In the genomic region with DNA sequence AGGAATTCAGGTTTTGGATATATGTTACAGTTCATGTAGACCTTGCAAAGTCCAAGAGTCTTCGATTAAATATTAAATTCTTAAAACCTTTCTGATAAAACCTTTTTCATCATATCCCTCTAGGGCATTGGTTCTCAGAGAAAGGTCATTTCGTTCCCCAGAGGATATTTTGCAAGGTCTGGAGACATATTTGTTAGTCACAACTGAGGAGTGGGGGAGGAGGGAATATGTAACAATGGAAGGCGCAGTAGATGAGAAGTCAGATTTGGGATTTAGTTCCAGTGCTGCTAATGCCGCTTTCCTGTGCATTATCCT, we compare ENCODE assay signal across 11 cellular contexts. TPM values are rescaled to one million over a fixed set of nuclear protein-coding genes. Genes with fewer than 3 reads are reported as not detected.
DNase-seq lines count a peak whose midpoint lies in the region; ATAC-seq, FAIRE-seq and TF ChIP-seq lines count a peak whose summit lies in the region.
"Had no signal": no experiment of that assay in that cellular context is flagged by ENCODE, and none has a peak within 500 bp of the region (broad histone marks: within the 10 kb centered on the region; RNA-seq: fewer than 3 reads in every experiment).

No MANE protein-coding gene starts in this region.

- H3K9me3 ChIP-seq in body of pancreas (no peaks in the 10 kb centered on the region), left lung (no peaks in the 10 kb centered on the region), thyroid gland (no peaks in the 10 kb centered on the region)

- H3K4me3 ChIP-seq in body of pancreas: no peak overlapping the region
- no peak overlapping the region for H3K4me3 ChIP-seq in left lung
- H3K4me3 ChIP-seq in thyroid gland (replicated peaks in 1 of 3): no peak overlapping the region

- H3K4me1 ChIP-seq in body of pancreas (peaks cover 37% of the 10 kb centered on the region), left lung (peaks cover 19 to 42% of the 10 kb centered on the region in 2 donors), thyroid gland (peaks cover 9 to 37% of the 10 kb centered on the region in 2 donors)

- H3K36me3 ChIP-seq in body of pancreas (replicated peaks in 1 of 2; ENCODE audit: insufficient read depth in 1 of 2, low read depth in 2 of 2) (no peaks in the 10 kb centered on the region), left lung (no peaks in the 10 kb centered on the region), thyroid gland (no peaks in the 10 kb centered on the region)

- intact Hi-C loops in body of pancreas (cut with DNase I): no loop called here
- intact Hi-C loops in left lung (cut with DNase I): no loop called here
- intact Hi-C loops in thyroid gland (cut with DNase I): no loop called here

- no peak for FAIRE-seq in GM12891 (lab: Jason Lieb, UNC)
- FAIRE-seq: A204.1 had no signal

- DNase-seq in NCI-H82 treated with DMSO at 0.1 percent for 48 hours (lab: John Stamatoyannopoulos, UW; ENCODE audit: unreplicated experiment) (peak; percentile 11), NCI-H82 (lab: John Stamatoyannopoulos, UW) (no peak), body of pancreas (no peak), left lung (no peak), thyroid gland (no peak), GM12891 (ENCODE audit: insufficient read length, low spot score) (no peak)

- ATAC-seq in body of pancreas: no peak
- no peak for ATAC-seq in left lung
- no peak for ATAC-seq in GM21786 (IDR thresholded peaks at IDR 0.05; ENCODE audit: unreplicated experiment)
- no peak for ATAC-seq in HG03108 (IDR thresholded peaks at IDR 0.05; ENCODE audit: unreplicated experiment)
- ATAC-seq: activated CD4-positive, alpha-beta T cell treated with anti-CD3 and anti-CD28 coated beads for 36 hours; activated naive CD4-positive, alpha-beta T cell treated with anti-CD3 and anti-CD28 coated beads, Interleukin-2, amount 50 U/mL, for 72 hours had no signal

- no peak for TF ChIP-seq CTCF in body of pancreas (IDR thresholded peaks at IDR 0.05)
- no peak for TF ChIP-seq CTCF in left lung (IDR thresholded peaks at IDR 0.05)
- no peak for TF ChIP-seq CTCF in thyroid gland (IDR thresholded peaks at IDR 0.05)

- H3K27me3 ChIP-seq in body of pancreas: no peaks in the 10 kb centered on the region
- no peaks in the 10 kb centered on the region for H3K27me3 ChIP-seq in left lung
- no peaks in the 10 kb centered on the region for H3K27me3 ChIP-seq in thyroid gland

- WGBS in body of pancreas, 2 donors: 52 to 68% methylated on average over 4 of the region's 4 CpGs
- 82 to 83% methylated on average over 4 of the region's 4 CpGs for WGBS in thyroid gland, 2 donors

- H3K27ac ChIP-seq in body of pancreas (peak overlapping the region; percentile 4 to 100 (median 74)), left lung (peak overlapping the region; percentile 97 to 98), thyroid gland (peak overlapping the region in 2 of 3 donors; percentile 62 to 95)

- TF ChIP-seq POLR2A in body of pancreas (IDR thresholded peaks at IDR 0.05) (no peak), thyroid gland (IDR thresholded peaks at IDR 0.05) (no peak), GM12891 (IDR thresholded peaks at IDR 0.05; ENCODE audit: low read depth, low read length) (no peak)

TF ChIP-seq in GM12891, 5 proteins besides CTCF, POLR2A, EP300 and RAD21:
- no peak for TF ChIP-seq POLR2AphosphoS5 (IDR thresholded peaks at IDR 0.05; ENCODE audit: low read depth, low read length)
- no peak for TF ChIP-seq SPI1 (IDR thresholded peaks at IDR 0.05; ENCODE audit: low read depth, low read length)
- no peak for TF ChIP-seq POU2F2 (IDR thresholded peaks at IDR 0.05; ENCODE audit: low read depth, low read length)
- TF ChIP-seq PAX5 (IDR thresholded peaks at IDR 0.05; ENCODE audit: insufficient read depth, low read length, severe bottlenecking): no peak
- TF ChIP-seq TAF1 (IDR thresholded peaks at IDR 0.05; ENCODE audit: low read depth, low read length): no peak
TF ChIP-seq in GM12891: peak in this region for 0.

RNA-seq across cellular contexts. Expression of a gene that starts 5.3 kb away (rescaled TPM):
- total RNA-seq in body of pancreas (1 to 10 TPM in 1 of 2 donors, not detected in 1; 1.3 TPM), left lung (under 1 TPM; 0.58 to 0.85 TPM), thyroid gland (1 to 10 TPM in 2 of 4 donors, under 1 TPM in 1, not detected in 1; 0.81 to 3.1 (median 2.8) TPM)
- not detected for polyA plus RNA-seq in GM12891 (2012; ENCODE audit: low read depth, missing spikeins)

RNA-seq across cellular contexts. Expression of a gene that starts 7.7 kb away (rescaled TPM):
- 10 to 100 TPM; 28.3 to 39.2 TPM for total RNA-seq in body of pancreas
- total RNA-seq in left lung: 10 to 100 TPM; 33.7 to 40.8 TPM
- total RNA-seq in thyroid gland: 10 to 100 TPM; 53.6 to 82.7 (median 67.3) TPM
- 1.5 TPM for polyA plus RNA-seq in GM12891 (2012; ENCODE audit: low read depth, missing spikeins)

RNA-seq across cellular contexts. Expression of a gene that starts 36.0 kb away (rescaled TPM):
- total RNA-seq in body of pancreas: 100 to 1,000 TPM in 1 of 2 donors, 10 to 100 TPM in 1; 58.4 to 142 TPM
- 10 to 100 TPM; 34.7 to 41.5 TPM for total RNA-seq in left lung
- total RNA-seq in thyroid gland: 10 to 100 TPM; 28.1 to 44.8 (median 43.4) TPM
- polyA plus RNA-seq in GM12891 (2012; ENCODE audit: low read depth, missing spikeins): 0.05 TPM

RNA-seq across cellular contexts. Expression of a gene that starts 48.5 kb away (rescaled TPM):
- total RNA-seq in body of pancreas (not detected), left lung (not detected), thyroid gland (not detected)
- polyA plus RNA-seq in GM12891 (2012; ENCODE audit: low read depth, missing spikeins): not detected
- total RNA-seq: activated CD4-positive, alpha-beta T cell treated with anti-CD3 and anti-CD28 coated beads for 36 hours; activated naive CD4-positive, alpha-beta T cell treated with anti-CD3 and anti-CD28 coated beads, Interleukin-2, amount 50 U/mL, for 72 hours had no signal

RNA-seq across cellular contexts. Expression of a gene that starts 49.7 kb away (rescaled TPM):
- not detected for total RNA-seq in body of pancreas
- total RNA-seq in left lung: not detected
- not detected for total RNA-seq in thyroid gland
- polyA plus RNA-seq in GM12891 (2012; ENCODE audit: low read depth, missing spikeins): not detected
- total RNA-seq: activated naive CD4-positive, alpha-beta T cell treated with anti-CD3 and anti-CD28 coated beads, Interleukin-2, amount 50 U/mL, for 72 hours had no signal
